Comparison of ENCODE assay signal across 8 cellular contexts in the genomic region with DNA sequence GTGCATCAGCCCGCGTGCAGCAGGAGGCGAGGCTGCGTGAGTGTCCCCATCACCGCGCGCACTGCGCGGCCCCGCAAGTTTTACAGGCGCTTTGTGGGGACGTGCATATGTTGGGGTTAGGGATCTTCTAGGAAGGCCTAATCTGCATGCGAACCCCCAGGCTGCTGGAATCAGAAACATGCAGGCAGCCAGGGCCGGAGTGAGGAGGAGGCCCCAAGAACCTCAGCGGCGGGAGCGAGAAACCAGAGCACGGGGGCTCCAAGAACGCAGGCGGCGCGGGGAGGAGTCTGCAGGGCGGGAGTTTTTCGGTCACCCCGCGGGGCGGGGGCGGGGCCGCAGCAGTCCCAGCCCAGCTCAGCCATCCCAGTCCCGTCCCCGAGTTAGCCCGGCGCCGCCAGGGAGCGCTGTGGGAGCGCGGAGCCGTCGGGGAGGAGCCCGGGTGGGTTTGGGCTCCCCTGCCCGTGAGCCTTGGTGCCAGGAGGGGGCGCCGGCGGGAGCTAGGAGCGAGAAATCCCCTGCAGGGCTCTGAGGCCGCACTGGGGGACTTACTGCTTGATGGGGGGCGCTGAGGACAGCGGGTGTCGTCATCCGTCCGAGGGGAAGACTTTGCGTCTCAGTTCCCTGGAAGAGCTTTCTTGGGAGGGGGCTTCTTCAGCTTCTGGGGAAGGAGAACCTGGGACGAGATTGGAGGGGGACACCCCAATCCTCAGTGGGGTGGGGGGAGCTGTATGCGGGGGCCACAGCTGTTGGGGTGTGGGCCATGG. TPM values are rescaled to one million over a fixed set of nuclear protein-coding genes. Genes with fewer than 3 reads are reported as not detected.
DNase-seq lines count a peak whose midpoint lies in the region; ATAC-seq and TF ChIP-seq lines count a peak whose summit lies in the region.

No MANE protein-coding gene starts in this region.

- ATAC-seq in GM18907 (IDR thresholded peaks at IDR 0.05; ENCODE audit: unreplicated experiment) (peak; percentile 66), memory B cell (ENCODE audit: low read depth) (peak; percentile 86)

- H3K9me3 Mint-ChIP-seq in memory B cell, result no peaks in the 10 kb centered on the region

- H3K4me1 ChIP-seq in A673 (ENCODE audit: insufficient read depth, low read length, poor library complexity, severe bottlenecking), result peaks cover 34% of the 10 kb centered on the region

- H3K27ac Mint-ChIP-seq in memory B cell, result peak overlapping the region; percentile 20

- H3K4me1 Mint-ChIP-seq in memory B cell, result peaks cover 19% of the 10 kb centered on the region

- POLR2A ChIA-PET in A673 (lab: Charles Lee; ENCODE audit: low non-redundant PET), result no interaction called here

- H3K4me3 Mint-ChIP-seq in memory B cell, result peak overlapping the region; percentile 67

- no peaks in the 10 kb centered on the region for H3K36me3 Mint-ChIP-seq in memory B cell

- no peaks in the 10 kb centered on the region for H3K27me3 ChIP-seq in A673 (replicated peaks; ENCODE audit: insufficient read depth, low read depth, low read length, poor library complexity)
- peaks cover 22% of the 10 kb centered on the region for H3K27me3 ChIP-seq in HL-60 (ENCODE audit: insufficient read depth, poor library complexity, severe bottlenecking)

- TF ChIP-seq CTCF in A673 (conservative IDR thresholded peaks at IDR 0.05; ENCODE audit: low read depth, low read length) (peak; percentile 100), HL-60 (IDR thresholded peaks at IDR 0.05; ENCODE audit: insufficient read depth, low read length) (peak; percentile 78)

- no peaks in the 10 kb centered on the region for H3K9me3 ChIP-seq in A673 (ENCODE audit: low read depth, low read length, poor library complexity, severe bottlenecking)

- H3K27ac ChIP-seq in A673 (ENCODE audit: low read depth, low read length, poor library complexity, severe bottlenecking) (peak overlapping the region; percentile 10), HL-60 (replicated peaks) (no peak overlapping the region)

- CTCF ChIA-PET in A673 (lab: Charles Lee), result interaction anchor here (0.6 to 1.8 kb wide), 30 partner anchors 8 to 322 kb away, joined by 3 to 27 read pairs (median 3); a partner anchor contains a TSS

- peaks cover 24% of the 10 kb centered on the region for H3K27me3 Mint-ChIP-seq in memory B cell

- DNase-seq in A673 (ENCODE audit: low spot score), result peak; percentile 97
- peak; percentile 90 to 91 for DNase-seq in HL-60 (ENCODE audit: low read depth in 1 of 2, low spot score in 1 of 2)
- DNase-seq in NCI-H82 (lab: John Stamatoyannopoulos, UW), result peak; percentile 96
- peak; percentile 96 for DNase-seq in activated CD4-positive, alpha-beta T cell treated with anti-CD3 and anti-CD28 coated beads, Interleukin-2, amount 50 U/mL, for 48 hours
- peak; percentile 99 for DNase-seq in ecto neural progenitor cell (ENCODE audit: low spot score)
- DNase-seq in memory B cell (ENCODE audit: low spot score in 2 of 2), result peak; percentile 74 to 88
- DNase-seq in stimulated activated CD8-positive, alpha-beta memory T cell treated with anti-CD3 and anti-CD28 coated beads, Interleukin-15, amount 100 ng/mL, for 4 hours (ENCODE audit: low read depth in 2 of 2), result peak; percentile 75 to 80

- intact Hi-C loops in A673 (cut with micrococcal nuclease; ENCODE audit: unreplicated experiment), result loop anchor here (2.0 kb wide), 2 partner anchors 89 to 219 kb away; no protein-coding TSS in a partner anchor

- H3K36me3 ChIP-seq in A673 (ENCODE audit: insufficient read depth, low read length, poor library complexity, severe bottlenecking), result no peaks in the 10 kb centered on the region

- H3K4me3 ChIP-seq in A673 (ENCODE audit: low read depth, low read length, poor library complexity, severe bottlenecking) (peak overlapping the region; percentile 36), HL-60 (replicated peaks; ENCODE audit: insufficient read depth, low read length) (peak overlapping the region; percentile 18)

- no TSS peak for BruUV-seq in A673 (replicated peaks; lab: Mats Ljungman, UMichigan)

RNA-seq across cellular contexts. Expression of a gene that starts 0.9 kb away (rescaled TPM):
- total RNA-seq in A673 (2021), result 1.6 and 3.9 TPM in 2 replicates

RNA-seq across cellular contexts. Expression of a gene that starts 13.0 kb away (rescaled TPM):
- 56.8 and 85.3 TPM in 2 replicates for total RNA-seq in A673 (2021)

RNA-seq across cellular contexts. Expression of a gene that starts 19.4 kb away (rescaled TPM):
- 6.5 and 8.2 TPM in 2 replicates for total RNA-seq in A673 (2021)

RNA-seq across cellular contexts. Expression of a gene that starts 35.6 kb away (rescaled TPM):
- not detected in 2 replicates for total RNA-seq in A673 (2021)

RNA-seq across cellular contexts. Expression of a gene that starts 47.3 kb away (rescaled TPM):
- not detected in 2 replicates for total RNA-seq in A673 (2021)
